19 cellular contexts compared by ENCODE assay signal in the genomic region with DNA sequence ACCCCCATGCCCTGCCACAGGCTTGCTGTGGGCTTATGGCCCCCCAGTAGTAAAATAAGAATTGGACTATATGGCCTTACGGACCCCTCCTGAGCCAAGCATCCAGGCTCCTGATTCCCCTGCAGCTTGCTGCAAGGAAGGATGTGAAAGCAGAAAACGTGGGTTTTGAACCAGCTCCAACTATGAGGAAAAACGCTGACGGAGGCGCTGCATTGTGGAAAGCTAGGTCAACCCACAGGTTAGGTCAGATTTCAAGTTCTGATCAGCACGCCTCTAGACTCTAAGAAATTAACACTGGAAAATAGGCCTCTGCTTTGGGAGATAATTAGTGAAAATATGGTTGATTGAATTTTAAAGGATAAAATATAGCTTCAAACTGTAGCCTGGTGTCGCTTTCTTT.
DNase-seq lines count a peak whose midpoint lies in the region; TF ChIP-seq lines count a peak whose summit lies in the region.
"Had no signal": no experiment of that assay in that cellular context is flagged by ENCODE, and none has a peak within 500 bp of the region (broad histone marks: within the 10 kb centered on the region; RNA-seq: fewer than 3 reads in every experiment).

No MANE protein-coding gene starts in this region.

- no peak overlapping the region for H3K9ac ChIP-seq in parathyroid adenoma
- H3K9ac ChIP-seq: BLaER1 had no signal

- intact Hi-C loops in thyroid gland (cut with DNase I): no loop called here

- TF ChIP-seq CTCF in choroid plexus epithelial cell (conservative IDR thresholded peaks at IDR 0.05; ENCODE audit: low read depth, low read length): no peak
- no peak for TF ChIP-seq CTCF in parathyroid adenoma (IDR thresholded peaks at IDR 0.05)
- no peak for TF ChIP-seq CTCF in thyroid gland (IDR thresholded peaks at IDR 0.05)

- 78 to 89% methylated on average over 7 of the region's 7 CpGs for WGBS in thyroid gland, 2 donors

- peak overlapping the region; percentile 43 for H3K4me2 ChIP-seq in parathyroid adenoma (ENCODE audit: low read length)
- H3K4me2 ChIP-seq: A549, BLaER1, GM23338 had no signal

- no peaks in the 10 kb centered on the region for H3K27me3 ChIP-seq in parathyroid adenoma (ENCODE audit: control insufficient read depth, insufficient read depth, low read length)
- no peaks in the 10 kb centered on the region for H3K27me3 ChIP-seq in thyroid gland
- H3K27me3 ChIP-seq: BLaER1 had no signal

- H3K4me3 ChIP-seq in choroid plexus epithelial cell (ENCODE audit: low read depth, low read length) (no peak overlapping the region), parathyroid adenoma (ENCODE audit: low read depth, low read length) (no peak overlapping the region), thyroid gland (replicated peaks in 1 of 3) (no peak overlapping the region)
- H3K4me3 ChIP-seq: A549, BLaER1, GM12878, GM23338 had no signal

- H3K4me1 ChIP-seq in parathyroid adenoma: peaks cover 13% of the 10 kb centered on the region
- no peaks in the 10 kb centered on the region for H3K4me1 ChIP-seq in thyroid gland
- H3K4me1 ChIP-seq: A549, BLaER1 had no signal

- H3K27ac ChIP-seq in parathyroid adenoma: no peak overlapping the region
- H3K27ac ChIP-seq in thyroid gland: no peak overlapping the region
- H3K27ac ChIP-seq: 22Rv1, A549, BLaER1 had no signal

- H3K79me2 ChIP-seq in parathyroid adenoma: no peaks in the 10 kb centered on the region

- H3K36me3 ChIP-seq in parathyroid adenoma (ENCODE audit: control insufficient read depth, insufficient read depth, low read length): no peaks in the 10 kb centered on the region
- H3K36me3 ChIP-seq in thyroid gland: no peaks in the 10 kb centered on the region
- H3K36me3 ChIP-seq: BLaER1 had no signal

- H3K9me3 ChIP-seq in parathyroid adenoma (ENCODE audit: control insufficient read depth, low read length): no peaks in the 10 kb centered on the region
- no peaks in the 10 kb centered on the region for H3K9me3 ChIP-seq in thyroid gland
- H3K9me3 ChIP-seq: A549, BLaER1 had no signal

- DNase-seq in NCI-H146 (lab: John Stamatoyannopoulos, UW) (peak; percentile 22), NCI-H146 treated with DMSO at 0.1 percent for 48 hours (lab: John Stamatoyannopoulos, UW; ENCODE audit: unreplicated experiment) (no peak), NCI-H2196 treated with DMSO at 0.1 percent for 48 hours (lab: John Stamatoyannopoulos, UW; ENCODE audit: unreplicated experiment) (peak; percentile 53), choroid plexus epithelial cell (ENCODE audit: low read depth) (peak; percentile 19), thyroid gland (no peak), COLO668 (lab: John Stamatoyannopoulos, UW; ENCODE audit: unreplicated experiment) (no peak)
- DNase-seq: Calu3; CD4-positive, alpha-beta memory T cell; DMS 273 treated with DMSO at 0.1 percent for 48 hours; DMS53; DND-41; EL; HCEC 1CT had no signal

- H2AFZ ChIP-seq in parathyroid adenoma: no peak overlapping the region
- H2AFZ ChIP-seq: GM23338 had no signal

- no peak for TF ChIP-seq POLR2A in thyroid gland (IDR thresholded peaks at IDR 0.05)

Comparison
In these comparisons a context has a peak if more than half of its experiments do, and no peak if none do; other contexts are left out.
1. DNase-seq: peak in NCI-H146 (single experiment), NCI-H2196 treated with DMSO at 0.1 percent for 48 hours (single experiment) and choroid plexus epithelial cell (single experiment); none in NCI-H146 treated with DMSO at 0.1 percent for 48 hours (single experiment), thyroid gland (0 of 2) and COLO668 (single experiment).